In the genomic region with DNA sequence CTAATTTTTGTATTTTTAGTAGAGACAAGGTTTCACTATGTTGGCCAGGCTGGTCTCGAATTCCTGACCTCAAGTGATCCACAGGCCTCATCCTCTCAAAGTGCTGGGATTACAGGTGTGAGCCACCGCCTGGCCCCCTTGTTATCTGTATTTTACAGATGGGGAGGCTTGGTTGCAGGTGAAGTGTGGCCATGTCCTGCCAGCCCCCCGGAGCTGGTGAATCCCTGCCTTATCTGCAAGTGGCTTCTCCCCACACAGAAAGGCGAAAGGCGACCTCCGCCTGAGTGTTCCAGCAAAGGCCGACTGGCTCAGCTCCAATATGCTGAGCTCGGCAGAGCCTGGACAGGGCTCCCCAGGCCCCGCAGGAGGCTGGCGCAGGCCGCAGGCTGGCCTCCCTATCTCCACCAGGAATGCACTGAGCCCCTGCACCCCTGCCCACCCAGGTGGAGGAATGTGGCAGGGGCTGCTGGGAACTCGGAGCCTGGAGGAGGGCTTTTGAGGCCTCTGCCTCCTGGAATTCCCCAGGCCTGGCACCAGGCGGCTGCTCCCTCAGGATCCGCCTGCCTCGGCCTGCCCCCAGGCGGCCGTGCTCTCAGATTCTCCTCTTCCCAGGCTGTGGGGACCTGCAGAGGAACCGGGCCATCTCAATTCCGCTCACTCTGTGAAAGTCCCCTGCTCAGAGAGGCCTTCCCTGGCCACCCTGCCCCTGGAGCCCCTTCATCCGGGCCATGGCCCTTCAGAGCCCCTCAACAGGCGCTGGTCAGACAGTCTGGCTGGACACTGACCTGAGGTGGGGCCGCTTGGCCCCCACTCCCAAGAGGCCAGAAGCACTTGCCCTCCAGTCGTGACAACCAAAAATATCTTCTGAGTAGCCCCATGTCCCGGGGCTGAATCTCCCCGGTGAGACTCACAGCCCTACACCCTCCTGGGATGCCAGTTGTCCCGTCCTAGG, we compare ENCODE assay signal across 10 cellular contexts. TPM values are rescaled to one million over a fixed set of nuclear protein-coding genes. Genes with fewer than 3 reads are reported as not detected.
DNase-seq lines count a peak whose midpoint lies in the region; ATAC-seq and TF ChIP-seq lines count a peak whose summit lies in the region.
"Had no signal": no experiment of that assay in that cellular context is flagged by ENCODE, and none has a peak within 500 bp of the region (broad histone marks: within the 10 kb centered on the region; RNA-seq: fewer than 3 reads in every experiment).

No MANE protein-coding gene starts in this region.

- no peak for TF ChIP-seq POLR2A in gastroesophageal sphincter (IDR thresholded peaks at IDR 0.05)

- intact Hi-C loops in OCI-LY7 (cut with micrococcal nuclease; ENCODE audit: unreplicated experiment) = no loop called here

- POLR2A ChIA-PET in SK-N-SH (lab: Yijun Ruan, JAX) = no interaction called here
- POLR2A ChIA-PET in OCI-LY7 (lab: Charles Lee) = no interaction called here

- H3K36me3 ChIP-seq in SK-N-SH (replicated peaks in 1 of 2; ENCODE audit: control insufficient read depth in 1 of 2, insufficient read depth in 2 of 2, low read length in 1 of 2) (peaks cover 0 to 5% of the 10 kb centered on the region in 2 experiments), gastroesophageal sphincter (no peaks in the 10 kb centered on the region), osteoblast (ENCODE audit: insufficient read depth, low read length) (no peaks in the 10 kb centered on the region), OCI-LY7 (ENCODE audit: insufficient read depth, low read length) (peaks cover 3% of the 10 kb centered on the region; the same call in 1 of the 2 replicates)

- H3K9me2 ChIP-seq in SK-N-SH (no peaks in the 10 kb centered on the region), OCI-LY7 (ENCODE audit: insufficient read depth, low read length) (no peaks in the 10 kb centered on the region)

- peaks cover 8% of the 10 kb centered on the region for H3F3A ChIP-seq in SK-N-SH (replicated peaks; ENCODE audit: insufficient read depth)

- H3K4me1 ChIP-seq in SK-N-SH (ENCODE audit: control insufficient read depth in 1 of 2, insufficient read depth in 2 of 2, low read depth in 1 of 2, low read length in 1 of 2) (peaks cover 7 to 47% of the 10 kb centered on the region in 2 experiments; a peak in 1 of 4 replicates), gastroesophageal sphincter (peaks cover 5 to 88% (median 48%) of the 10 kb centered on the region in 3 donors), osteoblast (ENCODE audit: insufficient read depth, low read length) (peaks cover 10% of the 10 kb centered on the region), OCI-LY7 (ENCODE audit: insufficient read depth, low read length, poor library complexity, severe bottlenecking) (no peaks in the 10 kb centered on the region)

- TF ChIP-seq RAD21 in SK-N-SH (IDR thresholded peaks at IDR 0.05; ENCODE audit: low read length) = peak; percentile 20; the same call in 1 of the 2 replicates

- H3K79me2 ChIP-seq in SK-N-SH (ENCODE audit: insufficient read depth) = peaks cover 13% of the 10 kb centered on the region; the same call in 1 of the 2 replicates
- no peaks in the 10 kb centered on the region for H3K79me2 ChIP-seq in osteoblast (ENCODE audit: insufficient read depth, low read length)
- no peaks in the 10 kb centered on the region for H3K79me2 ChIP-seq in OCI-LY7 (ENCODE audit: insufficient read depth, low read depth, low read length)

- TF ChIP-seq EP300 in SK-N-SH (IDR thresholded peaks at IDR 0.05; ENCODE audit: borderline replicate concordance in 1 of 2, low read depth in 1 of 2, low read length in 1 of 2) = no peak
- TF ChIP-seq EP300 in gastroesophageal sphincter (IDR thresholded peaks at IDR 0.05) = no peak

- H3K9ac ChIP-seq in SK-N-SH = no peak overlapping the region

- WGBS in SK-N-SH (ENCODE audit: low lambda C conversion rate) = 89% methylated on average over 5 of the region's 26 CpGs
- WGBS in gastroesophageal sphincter (ENCODE audit: low coverage in 1 of 2), 2 donors = 0% methylated on average over 1 of the region's 26 CpGs; no CpG with 5 or more reads in 1 of the 2 donors

- H4K20me1 ChIP-seq in SK-N-SH (ENCODE audit: insufficient read depth) (no peaks in the 10 kb centered on the region), osteoblast (ENCODE audit: insufficient read depth, low read length) (no peaks in the 10 kb centered on the region), OCI-LY7 (ENCODE audit: insufficient read depth, low read length) (no peaks in the 10 kb centered on the region)

- no TSS peak for BruUV-seq in OCI-LY7 (replicated peaks; lab: Mats Ljungman, UMichigan)

- no peaks in the 10 kb centered on the region for H3K27me3 ChIP-seq in SK-N-SH (ENCODE audit: insufficient read depth)
- no peaks in the 10 kb centered on the region for H3K27me3 ChIP-seq in gastroesophageal sphincter
- H3K27me3 ChIP-seq in osteoblast (ENCODE audit: insufficient read depth, low read length) = peaks cover 9% of the 10 kb centered on the region

- H3K9me3 ChIP-seq in SK-N-SH (no peaks in the 10 kb centered on the region), gastroesophageal sphincter (no peaks in the 10 kb centered on the region), osteoblast (ENCODE audit: low read depth, low read length) (no peaks in the 10 kb centered on the region), OCI-LY7 (ENCODE audit: low read length) (no peaks in the 10 kb centered on the region)

- H2AFZ ChIP-seq in SK-N-SH (ENCODE audit: low read depth) = no peak overlapping the region
- H2AFZ ChIP-seq in osteoblast (ENCODE audit: low read length) = peak overlapping the region; percentile 31
- no peak overlapping the region for H2AFZ ChIP-seq in OCI-LY7 (ENCODE audit: low read length)

- H3K4me2 ChIP-seq in SK-N-SH = no peak overlapping the region
- no peak overlapping the region for H3K4me2 ChIP-seq in osteoblast (ENCODE audit: insufficient read depth, low read length)
- H3K4me2 ChIP-seq in OCI-LY7 (ENCODE audit: low read length) = no peak overlapping the region

- DNase-seq in AG20443 (ENCODE audit: low spot score) (peak; percentile 53), SK-N-SH (no peak), osteoblast (ENCODE audit: insufficient read length, low spot score, missing footprints) (peak; percentile 93), NCI-H1436 (lab: John Stamatoyannopoulos, UW) (no peak), OCI-LY7 (ENCODE audit: low spot score) (no peak)
- no peak for DNase-seq in activated CD4-positive, alpha-beta T cell treated with anti-CD3 and anti-CD28 coated beads for 48 hours
- DNase-seq: central memory CD4-positive, alpha-beta T cell; T-helper 9 cell had no signal

- 0 out of 2 replicates have a peak, but pooled peaks have one; percentile 10 for TF ChIP-seq CTCF in SK-N-SH (IDR thresholded peaks at IDR 0.05)
- TF ChIP-seq CTCF in gastroesophageal sphincter (IDR thresholded peaks at IDR 0.05) = peak in 3 of 4 experiments; percentile 79 to 90 (median 86)
- TF ChIP-seq CTCF in osteoblast (IDR thresholded peaks at IDR 0.05; ENCODE audit: extremely low read depth, low read depth, low read length) = peak; percentile 36
- TF ChIP-seq CTCF in OCI-LY7 (conservative IDR thresholded peaks at IDR 0.05; ENCODE audit: low read length) = no peak

- H3K27ac ChIP-seq in SK-N-SH (ENCODE audit: low read depth in 2 of 2, low read length in 1 of 2) = peak overlapping the region in 1 of 2 experiments; percentile 51; a peak in 1 of 4 replicates
- peak overlapping the region; percentile 46 to 90 (median 84) for H3K27ac ChIP-seq in gastroesophageal sphincter
- H3K27ac ChIP-seq in osteoblast (ENCODE audit: low read depth, low read length) = no peak overlapping the region
- no peak overlapping the region for H3K27ac ChIP-seq in OCI-LY7 (ENCODE audit: low read depth, low read length, poor library complexity, severe bottlenecking)

- H3K4me3 ChIP-seq in SK-N-SH (ENCODE audit: low read depth in 2 of 2, low read length in 1 of 2) = no peak overlapping the region
- no peak overlapping the region for H3K4me3 ChIP-seq in gastroesophageal sphincter
- no peak overlapping the region for H3K4me3 ChIP-seq in osteoblast (ENCODE audit: insufficient read depth, low read length)
- no peak overlapping the region for H3K4me3 ChIP-seq in OCI-LY7 (ENCODE audit: low read depth, low read length, poor library complexity, severe bottlenecking)

- ATAC-seq in gastroesophageal sphincter (peak; percentile 64), GM21723 (IDR thresholded peaks at IDR 0.05; ENCODE audit: unreplicated experiment) (no peak)

- CTCF ChIA-PET in SK-N-SH (lab: Yijun Ruan, JAX) (interaction anchor here (1.3 kb wide), 1 partner anchor 24 kb away, joined by 5 read pairs; no protein-coding TSS in a partner anchor), OCI-LY7 (lab: Charles Lee; ENCODE audit: unreplicated experiment) (no interaction called here)

TF ChIP-seq in SK-N-SH, 30 proteins besides CTCF, POLR2A, EP300 and RAD21 (continues in another document):
- TF ChIP-seq JUND (IDR thresholded peaks at IDR 0.05) = no peak
- TF ChIP-seq RCOR1 (IDR thresholded peaks at IDR 0.05; ENCODE audit: low read length) = no peak

RNA-seq across cellular contexts. Expression of a gene that starts 9.3 kb away (rescaled TPM):
- 16.1 and 27.2 TPM in 2 replicates for polyA plus RNA-seq in SK-N-SH (2012; rRNA removed)
- polyA plus RNA-seq in SK-N-SH (2012; cell fraction: cytosol; rRNA removed) = 9.9 and 17.8 TPM in 2 replicates
- polyA plus RNA-seq in SK-N-SH (2012; cell fraction: nucleus; rRNA removed) = 127 and 252 TPM in 2 replicates
- total RNA-seq in gastroesophageal sphincter = 100 to 1,000 TPM in 3 of 4 donors, 10 to 100 TPM in 1; 58.6 to 259 (median 172) TPM
- 0.88 and 2.2 TPM in 2 replicates for total RNA-seq in osteoblast
- total RNA-seq in OCI-LY7 (2014; rRNA removed; shearing (Covaris generic)) = 53.3 and 59.3 TPM in 2 replicates
- 144 and 162 TPM in 2 replicates for total RNA-seq in OCI-LY7 (2022)

RNA-seq across cellular contexts. Expression of a gene that starts 10.5 kb away (rescaled TPM):
- polyA plus RNA-seq in SK-N-SH (2012; rRNA removed) = 11,376 and 16,625 TPM in 2 replicates
- 13,224 and 13,754 TPM in 2 replicates for polyA plus RNA-seq in SK-N-SH (2012; cell fraction: cytosol; rRNA removed)
- polyA plus RNA-seq in SK-N-SH (2012; cell fraction: nucleus; rRNA removed) = 2,698 and 3,651 TPM in 2 replicates
- total RNA-seq in gastroesophageal sphincter (1,000 to 10,000 TPM in 3 of 4 donors, 100 to 1,000 TPM in 1; 383 to 2,881 (median 2,372) TPM), osteoblast (460 and 508 TPM in 2 replicates), OCI-LY7 (2022) (2,373 and 2,571 TPM in 2 replicates)
- 2,092 and 3,376 TPM in 2 replicates for total RNA-seq in OCI-LY7 (2014; rRNA removed; shearing (Covaris generic))

RNA-seq across cellular contexts. Expression of a gene that starts 30.7 kb away (rescaled TPM):
- polyA plus RNA-seq in SK-N-SH (2012; rRNA removed) = 4.2 and 4.8 TPM in 2 replicates
- 2.8 and 4.3 TPM in 2 replicates for polyA plus RNA-seq in SK-N-SH (2012; cell fraction: cytosol; rRNA removed)
- polyA plus RNA-seq in SK-N-SH (2012; cell fraction: nucleus; rRNA removed) = 6.6 and 7.6 TPM in 2 replicates
- total RNA-seq in gastroesophageal sphincter (1 to 10 TPM; 2.7 to 9.8 (median 3.8) TPM), osteoblast (1.8 TPM in 2 replicates), OCI-LY7 (2022) (22.5 and 23.3 TPM in 2 replicates)
- 11.1 and 14.8 TPM in 2 replicates for total RNA-seq in OCI-LY7 (2014; rRNA removed; shearing (Covaris generic))

RNA-seq across cellular contexts. Expression of a gene that starts 51.0 kb away (rescaled TPM):
- not detected in 2 replicates for polyA plus RNA-seq in SK-N-SH (2012; rRNA removed)
- polyA plus RNA-seq in SK-N-SH (2012; cell fraction: cytosol; rRNA removed) = 0.01 TPM in 1 of 2 replicates, not detected in the other
- polyA plus RNA-seq in SK-N-SH (2012; cell fraction: nucleus; rRNA removed) = not detected in 2 replicates
- under 1 TPM in 1 of 4 donors, not detected in 3; 0.20 TPM for total RNA-seq in gastroesophageal sphincter
- not detected in 2 replicates for total RNA-seq in osteoblast
- not detected in 2 replicates for total RNA-seq in OCI-LY7 (2014; rRNA removed; shearing (Covaris generic))
- not detected in 2 replicates for total RNA-seq in OCI-LY7 (2022)

Comparison
In these comparisons a context has a peak if more than half of its experiments do, and no peak if none do; other contexts are left out.
1. DNase-seq: peak in AG20443 (single experiment) and osteoblast (single experiment); none in SK-N-SH (single experiment), activated CD4-positive, alpha-beta T cell treated with anti-CD3 and anti-CD28 coated beads for 48 hours (single experiment), NCI-H1436 (single experiment) and OCI-LY7 (single experiment).
2. H3K27ac ChIP-seq: peak in gastroesophageal sphincter (4 of 4); none in osteoblast (single experiment) and OCI-LY7 (single experiment).
3. RNA of a gene that starts 9.3 kb away (total RNA-seq): 58.6 to 259 TPM in gastroesophageal sphincter and 53.3 to 162 TPM in OCI-LY7; 0.88 to 2.2 TPM in osteoblast; every median in the first group is over 10 times any median in the second.